In the genomic region with DNA sequence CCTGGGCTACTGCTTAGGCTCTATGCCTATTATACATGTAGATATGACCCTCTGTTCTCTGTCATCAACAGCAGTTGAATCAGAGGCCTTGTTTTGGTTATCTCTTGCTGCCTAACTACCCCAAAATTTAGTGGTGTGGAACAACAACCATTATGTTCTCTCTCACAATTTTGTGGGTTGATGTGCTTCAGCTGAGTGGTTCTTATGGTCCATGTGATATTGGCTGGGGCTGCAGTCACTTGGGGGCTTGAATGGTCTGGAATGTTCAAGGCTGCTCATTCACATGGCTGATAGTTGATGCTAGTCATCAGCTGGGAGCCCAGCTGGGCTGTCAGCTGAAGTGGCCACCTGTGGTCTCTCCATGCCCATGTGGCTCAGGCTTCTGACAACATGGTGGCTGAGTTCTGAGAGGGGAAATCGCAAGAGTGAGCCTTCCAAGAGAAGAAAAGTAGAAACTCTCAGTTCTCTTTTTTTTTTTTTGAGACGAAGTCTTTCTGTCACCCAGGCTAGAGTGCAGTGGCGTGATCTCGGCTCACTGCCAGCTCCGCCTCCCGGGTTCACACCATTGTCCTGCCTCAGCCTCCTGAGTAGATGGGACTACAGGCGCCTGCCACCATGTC, we compare ENCODE assay signal across 10 cellular contexts. TPM values are rescaled to one million over a fixed set of nuclear protein-coding genes. Genes with fewer than 3 reads are reported as not detected.
DNase-seq lines count a peak whose midpoint lies in the region; ATAC-seq and TF ChIP-seq lines count a peak whose summit lies in the region.
"Had no signal": no experiment of that assay in that cellular context is flagged by ENCODE, and none has a peak within 500 bp of the region (broad histone marks: within the 10 kb centered on the region; RNA-seq: fewer than 3 reads in every experiment).

No MANE protein-coding gene starts in this region.

- no peak overlapping the region for H3K27ac ChIP-seq in right cardiac atrium (ENCODE audit: low read length)
- no peak overlapping the region for H3K27ac ChIP-seq in right atrium auricular region
- H3K27ac ChIP-seq in ascending aorta = no peak overlapping the region
- H3K27ac ChIP-seq: adrenal gland, vagina had no signal

- H3K4me1 ChIP-seq in right cardiac atrium (ENCODE audit: control insufficient read depth, insufficient read depth, low read length) = no peaks in the 10 kb centered on the region
- H3K4me1 ChIP-seq in right atrium auricular region = no peaks in the 10 kb centered on the region
- H3K4me1 ChIP-seq in ascending aorta = no peaks in the 10 kb centered on the region
- H3K4me1 ChIP-seq: adrenal gland, vagina had no signal

- peak overlapping the region; percentile 34 for H3K4me3 Mint-ChIP-seq in stimulated activated memory B cell treated with anti-CD40 and anti-IgM and Interleukin-4, amounts not matched to agents 10 μg/mL and 1 μg/mL and 100 μg/mL, for 72 hours

- peaks cover 29% of the 10 kb centered on the region for H3K36me3 Mint-ChIP-seq in stimulated activated memory B cell treated with anti-CD40 and anti-IgM and Interleukin-4, amounts not matched to agents 10 μg/mL and 1 μg/mL and 100 μg/mL, for 72 hours

- no peaks in the 10 kb centered on the region for H3K36me3 ChIP-seq in right atrium auricular region
- H3K36me3 ChIP-seq in ascending aorta = no peaks in the 10 kb centered on the region
- H3K36me3 ChIP-seq: adrenal gland, vagina had no signal

- H3K4me1 Mint-ChIP-seq in stimulated activated memory B cell treated with anti-CD40 and anti-IgM and Interleukin-4, amounts not matched to agents 10 μg/mL and 1 μg/mL and 100 μg/mL, for 72 hours = peaks cover 34% of the 10 kb centered on the region

- intact Hi-C loops in right cardiac atrium (cut with DNase I) (loop anchor here in 1 of 4 donors (10.0 kb wide), 1 partner anchor 277 kb away; no protein-coding TSS in a partner anchor), ascending aorta (cut with DNase I) (no loop called here)

- H3K27me3 ChIP-seq in right cardiac atrium (ENCODE audit: control insufficient read depth, insufficient read depth) (no peaks in the 10 kb centered on the region), right atrium auricular region (no peaks in the 10 kb centered on the region), ascending aorta (no peaks in the 10 kb centered on the region)
- H3K27me3 ChIP-seq: adrenal gland, vagina had no signal

- H3K9me3 ChIP-seq in right cardiac atrium (ENCODE audit: control insufficient read depth, low read length) (no peaks in the 10 kb centered on the region), right atrium auricular region (no peaks in the 10 kb centered on the region), ascending aorta (no peaks in the 10 kb centered on the region)
- H3K9me3 ChIP-seq: adrenal gland, vagina had no signal

- H3K4me3 ChIP-seq in right cardiac atrium (ENCODE audit: low read length) (no peak overlapping the region), right atrium auricular region (no peak overlapping the region), ascending aorta (no peak overlapping the region)
- H3K4me3 ChIP-seq: adrenal gland, vagina had no signal

- TF ChIP-seq CTCF in right atrium auricular region (IDR thresholded peaks at IDR 0.05) (no peak), ascending aorta (IDR thresholded peaks at IDR 0.05) (no peak)

- DNase-seq in right cardiac atrium (peak in 2 of 3 donors; percentile 63 to 80), right atrium auricular region (ENCODE audit: low spot score) (no peak), NOMO-1 treated with dmso at 0.1 percent for 144 hours (lab: John Stamatoyannopoulos, UW; ENCODE audit: unreplicated experiment) (peak; percentile 53), ascending aorta (ENCODE audit: low spot score in 2 of 2) (no peak), Kasumi-1 (lab: John Stamatoyannopoulos, UW) (no peak)
- DNase-seq in effector CD8-positive, alpha-beta T cell (lab: John Stamatoyannopoulos, UW) = no peak

- H3K27me3 Mint-ChIP-seq in stimulated activated memory B cell treated with anti-CD40 and anti-IgM and Interleukin-4, amounts not matched to agents 10 μg/mL and 1 μg/mL and 100 μg/mL, for 72 hours = no peaks in the 10 kb centered on the region

- ATAC-seq in right cardiac atrium = no peak
- ATAC-seq in HG02885 (IDR thresholded peaks at IDR 0.05; ENCODE audit: poor library complexity, unreplicated experiment) = peak; percentile 98
- peak; percentile 95 for ATAC-seq in stimulated activated memory B cell treated with anti-CD40 and anti-IgM and Interleukin-4, amounts not matched to agents 10 μg/mL and 1 μg/mL and 100 μg/mL, for 72 hours

- H3K9me3 Mint-ChIP-seq in stimulated activated memory B cell treated with anti-CD40 and anti-IgM and Interleukin-4, amounts not matched to agents 10 μg/mL and 1 μg/mL and 100 μg/mL, for 72 hours = peaks cover 2% of the 10 kb centered on the region

- 73% methylated on average over 7 of the region's 7 CpGs for WGBS in right cardiac atrium

- H3K27ac Mint-ChIP-seq in stimulated activated memory B cell treated with anti-CD40 and anti-IgM and Interleukin-4, amounts not matched to agents 10 μg/mL and 1 μg/mL and 100 μg/mL, for 72 hours = peak overlapping the region; percentile 98

RNA-seq across cellular contexts. Expression of a gene that starts 47.8 kb away (rescaled TPM):
- 10 to 100 TPM in 3 of 4 donors, 1 to 10 TPM in 1; 8.4 to 13.6 (median 11.9) TPM for total RNA-seq in right cardiac atrium
- polyA plus RNA-seq in right cardiac atrium = 13.7 TPM
- 1 to 10 TPM; 4.7 to 9.6 TPM for total RNA-seq in right atrium auricular region
- not detected for total RNA-seq in ascending aorta

Comparison
In these comparisons a context has a peak if more than half of its experiments do, and no peak if none do; other contexts are left out.
1. DNase-seq: peak in right cardiac atrium (2 of 3) and NOMO-1 treated with dmso at 0.1 percent for 144 hours (single experiment); none in right atrium auricular region (single experiment), ascending aorta (0 of 2), Kasumi-1 (0 of 2) and effector CD8-positive, alpha-beta T cell (single experiment).
2. ATAC-seq: peak in HG02885 (single experiment) and stimulated activated memory B cell treated with anti-CD40 and anti-IgM and Interleukin-4, amounts not matched to agents 10 μg/mL and 1 μg/mL and 100 μg/mL, for 72 hours (single experiment); none in right cardiac atrium (0 of 2).